1 cellular context compared by ENCODE assay signal in genomic region chr12:56413392-56413791, GRCh38.
TF ChIP-seq lines count a peak whose summit lies in the region.

No MANE protein-coding gene starts in this region.

TF ChIP-seq in HCT116, 20 proteins besides CTCF, POLR2A, EP300 and RAD21 (continued from another document):
- TF ChIP-seq CBX3 (IDR thresholded peaks at IDR 0.05; ENCODE audit: low read depth) = no peak
- no peak for TF ChIP-seq FOSL1 (IDR thresholded peaks at IDR 0.05; ENCODE audit: low read depth)
- TF ChIP-seq MAX (IDR thresholded peaks at IDR 0.05) = no peak
- no peak for TF ChIP-seq YY1 (IDR thresholded peaks at IDR 0.05; ENCODE audit: extremely low read depth, insufficient replicate concordance, low read depth, low read length)
